In genomic region chr18:37661478-37661877, GRCh38 we compare ENCODE assay signal across 22 cellular contexts.
DNase-seq lines count a peak whose midpoint lies in the region; ATAC-seq, FAIRE-seq and TF ChIP-seq lines count a peak whose summit lies in the region.
"Had no signal": no experiment of that assay in that cellular context is flagged by ENCODE, and none has a peak within 500 bp of the region (broad histone marks: within the 10 kb centered on the region; RNA-seq: fewer than 3 reads in every experiment).

No MANE protein-coding gene starts in this region.

- DNase-seq in bronchial epithelial cell (ENCODE audit: low read depth) (no peak), islet precursor cell (peak; percentile 36), prostate gland (ENCODE audit: low spot score) (peak; percentile 0), NCI-H1436 (lab: John Stamatoyannopoulos, UW) (no peak), caudate nucleus (lab: John Stamatoyannopoulos, UW) (no peak)
- DNase-seq in activated CD8-positive, alpha-beta T cell treated with anti-CD3 and anti-CD28 coated beads for 36 hours, result no peak
- DNase-seq: 8988T; ACHN; AML-193; BE2C; CD4-positive, alpha-beta T cell; CD8-positive, alpha-beta memory T cell; DMS53; DMS79 treated with DMSO at 0.1 percent for 48 hours; GOT3 had no signal

- peak; percentile 58 for FAIRE-seq in bronchial epithelial cell (lab: Jason Lieb, UNC)
- FAIRE-seq: A549, G401.6, GM12892, H54 had no signal

- H3K4me1 ChIP-seq in prostate gland (replicated peaks), result no peaks in the 10 kb centered on the region
- H3K4me1 ChIP-seq: A549, BE2C had no signal

- H3K36me3 ChIP-seq in bronchial epithelial cell (ENCODE audit: control insufficient read depth, insufficient read depth, low read length) (no peaks in the 10 kb centered on the region), prostate gland (no peaks in the 10 kb centered on the region)
- H3K36me3 ChIP-seq: BE2C; BLaER1 treated with 17β-estradiol and CSF1 and Interleukin-3, amounts not matched to agents 10 nM and 100 nM; HAP-1 had no signal

- H3K4me3 Mint-ChIP-seq in activated CD8-positive, alpha-beta T cell treated with anti-CD3 and anti-CD28 coated beads for 36 hours, result no peak overlapping the region
- H3K4me3 Mint-ChIP-seq: CD14-positive monocyte; CD4-positive, alpha-beta T cell; CD8-positive, alpha-beta memory T cell had no signal

- 91% methylated on average over 4 of the region's 4 CpGs for WGBS in prostate gland

- no peak for TF ChIP-seq POLR2A in prostate gland (IDR thresholded peaks at IDR 0.05)

- TF ChIP-seq CTCF in bronchial epithelial cell (IDR thresholded peaks at IDR 0.05; ENCODE audit: insufficient read depth, low read length, severe bottlenecking) (no peak), prostate gland (IDR thresholded peaks at IDR 0.05) (no peak)
- TF ChIP-seq CTCF in activated CD8-positive, alpha-beta T cell treated with anti-CD3 and anti-CD28 coated beads for 36 hours (IDR thresholded peaks at IDR 0.05), result no peak

- H3K9me3 ChIP-seq in prostate gland, result no peaks in the 10 kb centered on the region
- H3K9me3 ChIP-seq: A549; BE2C; BLaER1 treated with 17β-estradiol and CSF1 and Interleukin-3, amounts not matched to agents 10 nM and 100 nM; HAP-1 had no signal

- H3K4me1 Mint-ChIP-seq in activated CD8-positive, alpha-beta T cell treated with anti-CD3 and anti-CD28 coated beads for 36 hours (ENCODE audit: low read depth), result no peaks in the 10 kb centered on the region
- H3K4me1 Mint-ChIP-seq: CD14-positive monocyte; CD8-positive, alpha-beta memory T cell had no signal

- H3K27ac Mint-ChIP-seq in activated CD8-positive, alpha-beta T cell treated with anti-CD3 and anti-CD28 coated beads for 36 hours, result no peak overlapping the region
- H3K27ac Mint-ChIP-seq: CD14-positive monocyte; CD4-positive, alpha-beta T cell; CD8-positive, alpha-beta memory T cell had no signal

- H3K36me3 Mint-ChIP-seq in activated CD8-positive, alpha-beta T cell treated with anti-CD3 and anti-CD28 coated beads for 36 hours (ENCODE audit: low read depth), result no peaks in the 10 kb centered on the region
- H3K36me3 Mint-ChIP-seq: CD14-positive monocyte; CD8-positive, alpha-beta memory T cell had no signal

- H3K27ac ChIP-seq in prostate gland, result no peak overlapping the region
- no peak overlapping the region for H3K27ac ChIP-seq in caudate nucleus (ENCODE audit: low read depth, low read length)
- H3K27ac ChIP-seq: A549; BLaER1 treated with 17β-estradiol and CSF1 and Interleukin-3, amounts not matched to agents 10 nM and 100 nM had no signal

- ATAC-seq in activated CD8-positive, alpha-beta T cell treated with anti-CD3 and anti-CD28 coated beads for 36 hours, result no peak
- ATAC-seq: A549 had no signal

- H3K27me3 ChIP-seq in bronchial epithelial cell (ENCODE audit: control insufficient read depth, insufficient read depth, low read length), result no peaks in the 10 kb centered on the region
- no peaks in the 10 kb centered on the region for H3K27me3 ChIP-seq in prostate gland (replicated peaks; ENCODE audit: insufficient read depth)
- H3K27me3 ChIP-seq: BE2C; BLaER1 treated with 17β-estradiol and CSF1 and Interleukin-3, amounts not matched to agents 10 nM and 100 nM had no signal

- H3K4me3 ChIP-seq in bronchial epithelial cell (ENCODE audit: low read depth, low read length) (no peak overlapping the region), prostate gland (no peak overlapping the region)
- H3K4me3 ChIP-seq: A549; BLaER1 treated with 17β-estradiol and CSF1 and Interleukin-3, amounts not matched to agents 10 nM and 100 nM; HAP-1 had no signal

- intact Hi-C loops in prostate gland (cut with DNase I), result no loop called here
- intact Hi-C loops in activated CD8-positive, alpha-beta T cell treated with anti-CD3 and anti-CD28 coated beads for 36 hours (cut with micrococcal nuclease), result no loop called here

- no peaks in the 10 kb centered on the region for H3K27me3 Mint-ChIP-seq in activated CD8-positive, alpha-beta T cell treated with anti-CD3 and anti-CD28 coated beads for 36 hours

- POLR2A ChIA-PET in activated CD8-positive, alpha-beta T cell treated with anti-CD3 and anti-CD28 coated beads for 36 hours (lab: Charles Lee), result no interaction called here

- H3K9me3 Mint-ChIP-seq in activated CD8-positive, alpha-beta T cell treated with anti-CD3 and anti-CD28 coated beads for 36 hours, result no peaks in the 10 kb centered on the region
- H3K9me3 Mint-ChIP-seq: CD4-positive, alpha-beta T cell had no signal

- CTCF ChIA-PET in activated CD8-positive, alpha-beta T cell treated with anti-CD3 and anti-CD28 coated beads for 36 hours (lab: Charles Lee), result no interaction called here

Comparison
In these comparisons a context has a peak if more than half of its experiments do, and no peak if none do; other contexts are left out.
1. DNase-seq: peak in islet precursor cell (single experiment) and prostate gland (single experiment); none in bronchial epithelial cell (single experiment), activated CD8-positive, alpha-beta T cell treated with anti-CD3 and anti-CD28 coated beads for 36 hours (single experiment), NCI-H1436 (single experiment) and caudate nucleus (0 of 61).